ENCODE assay signal across 24 cellular contexts in genomic region chr1:22637952-22638445, GRCh38. TPM values are rescaled to one million over a fixed set of nuclear protein-coding genes. Genes with fewer than 3 reads are reported as not detected.
DNase-seq lines count a peak whose midpoint lies in the region; ATAC-seq and TF ChIP-seq lines count a peak whose summit lies in the region.
"Had no signal": no experiment of that assay in that cellular context is flagged by ENCODE, and none has a peak within 500 bp of the region (broad histone marks: within the 10 kb centered on the region; RNA-seq: fewer than 3 reads in every experiment).

No MANE protein-coding gene starts in this region.

- H3K27ac ChIP-seq in heart right ventricle (peak overlapping the region in 1 of 10 donors; percentile 81), dorsolateral prefrontal cortex (peak overlapping the region in 3 of 59 donors; percentile 11 to 52 (median 43)), psoas muscle (no peak overlapping the region), tibial artery (no peak overlapping the region)

- no peaks in the 10 kb centered on the region for H3K9me3 Mint-ChIP-seq in activated naive CD8-positive, alpha-beta T cell treated with anti-CD3 and anti-CD28 coated beads, Interleukin-2, amount 50 U/mL, for 24 hours
- H3K9me3 Mint-ChIP-seq: CD4-positive, alpha-beta memory T cell had no signal

- H3K4me1 ChIP-seq in heart right ventricle (peaks cover 0 to 17% (median 3%) of the 10 kb centered on the region in 9 donors), psoas muscle (no peaks in the 10 kb centered on the region), tibial artery (peaks cover 0 to 7% (median 2%) of the 10 kb centered on the region in 4 donors)
- H3K4me1 ChIP-seq: BE2C had no signal

- intact Hi-C loops in heart right ventricle (cut with DNase I): loop anchor here in 3 of 10 donors (2.0 to 10.0 kb wide), 4 partner anchors 93 to 215 kb away; no protein-coding TSS in a partner anchor
- intact Hi-C loops in left ventricle myocardium superior (cut with micrococcal nuclease): loop anchor here (10.0 kb wide), 1 partner anchor 213 kb away; no protein-coding TSS in a partner anchor
- intact Hi-C loops in dorsolateral prefrontal cortex (cut with DNase I): no loop called here
- intact Hi-C loops in psoas muscle (cut with DNase I): no loop called here
- intact Hi-C loops in tibial artery (cut with DNase I; ENCODE audit: low total_unique reads): no loop called here

- H3K4me3 ChIP-seq in heart right ventricle (peak overlapping the region in 6 of 10 donors; percentile 3 to 56 (median 37)), dorsolateral prefrontal cortex (peak overlapping the region in 35 of 59 donors; percentile 1 to 57 (median 38)), psoas muscle (peak overlapping the region; percentile 36), tibial artery (peak overlapping the region; percentile 17 to 23)

- no peak overlapping the region for H3K4me3 Mint-ChIP-seq in activated naive CD8-positive, alpha-beta T cell treated with anti-CD3 and anti-CD28 coated beads, Interleukin-2, amount 50 U/mL, for 24 hours
- H3K4me3 Mint-ChIP-seq: CD4-positive, alpha-beta memory T cell had no signal

- H3K27ac Mint-ChIP-seq in activated naive CD8-positive, alpha-beta T cell treated with anti-CD3 and anti-CD28 coated beads, Interleukin-2, amount 50 U/mL, for 24 hours: no peak overlapping the region
- H3K27ac Mint-ChIP-seq: CD4-positive, alpha-beta memory T cell had no signal

- H3K36me3 ChIP-seq in heart right ventricle: peaks cover 0 to 5% (median 0%) of the 10 kb centered on the region in 9 donors
- no peaks in the 10 kb centered on the region for H3K36me3 ChIP-seq in psoas muscle (ENCODE audit: insufficient read depth in 1 of 2, low read depth in 1 of 2)
- no peaks in the 10 kb centered on the region for H3K36me3 ChIP-seq in tibial artery
- H3K36me3 ChIP-seq: BE2C had no signal

- TF ChIP-seq CTCF in heart right ventricle (IDR thresholded peaks at IDR 0.05) (no peak), dorsolateral prefrontal cortex (IDR thresholded peaks at IDR 0.05 in 54 of 56, conservative IDR thresholded peaks at IDR 0.05 in 2 of 56; ENCODE audit: low read depth in 1 of 56, partially characterized antibody in 56 of 56) (no peak), psoas muscle (IDR thresholded peaks at IDR 0.05) (no peak), tibial artery (IDR thresholded peaks at IDR 0.05) (no peak)

- H3K36me3 Mint-ChIP-seq in activated naive CD8-positive, alpha-beta T cell treated with anti-CD3 and anti-CD28 coated beads, Interleukin-2, amount 50 U/mL, for 24 hours (ENCODE audit: low read depth): no peaks in the 10 kb centered on the region
- H3K36me3 Mint-ChIP-seq: CD4-positive, alpha-beta memory T cell had no signal

- H3K27me3 Mint-ChIP-seq in activated naive CD8-positive, alpha-beta T cell treated with anti-CD3 and anti-CD28 coated beads, Interleukin-2, amount 50 U/mL, for 24 hours: peaks cover 16% of the 10 kb centered on the region

- ATAC-seq in heart right ventricle: no peak
- ATAC-seq in left ventricle myocardium superior: no peak
- no peak for ATAC-seq in psoas muscle
- ATAC-seq in activated naive CD8-positive, alpha-beta T cell treated with anti-CD3 and anti-CD28 coated beads, Interleukin-2, amount 50 U/mL, for 24 hours: no peak
- no peak for ATAC-seq in HG03354 (IDR thresholded peaks at IDR 0.05; ENCODE audit: poor library complexity, severe bottlenecking, unreplicated experiment)
- ATAC-seq in HG03521 (IDR thresholded peaks at IDR 0.05; ENCODE audit: unreplicated experiment): no peak

- no peak for DNase-seq in heart right ventricle
- DNase-seq in left ventricle myocardium superior: no peak
- DNase-seq in dorsolateral prefrontal cortex: no peak
- no peak for DNase-seq in psoas muscle
- no peak for DNase-seq in tibial artery
- no peak for DNase-seq in activated naive CD8-positive, alpha-beta T cell treated with anti-CD3 and anti-CD28 coated beads, Interleukin-2, amount 50 U/mL, for 24 hours
- DNase-seq: BE2C; CD4-positive, alpha-beta memory T cell; DMS153; GDM1; GOT3; IMR-90; Karpas-422; NCI-H1417 treated with DMSO at 0.1 percent for 48 hours; NCI-H187 treated with DMSO at 0.1 percent for 48 hours; NCI-H2227 treated with DMSO at 0.1 percent for 48 hours; NCI-H510A treated with DMSO at 0.1 percent for 48 hours; SHP77 treated with DMSO at 0.1 percent for 48 hours had no signal

- H3K4me1 Mint-ChIP-seq in activated naive CD8-positive, alpha-beta T cell treated with anti-CD3 and anti-CD28 coated beads, Interleukin-2, amount 50 U/mL, for 24 hours: no peaks in the 10 kb centered on the region
- H3K4me1 Mint-ChIP-seq: CD4-positive, alpha-beta memory T cell had no signal

- H3K9me3 ChIP-seq in heart right ventricle: no peaks in the 10 kb centered on the region
- H3K9me3 ChIP-seq in psoas muscle: no peaks in the 10 kb centered on the region
- H3K9me3 ChIP-seq in tibial artery: no peaks in the 10 kb centered on the region
- H3K9me3 ChIP-seq: BE2C had no signal

- H3K27me3 ChIP-seq in heart right ventricle: peaks cover 0 to 50% (median 21%) of the 10 kb centered on the region in 7 donors
- H3K27me3 ChIP-seq in dorsolateral prefrontal cortex: peaks cover 0 to 13% (median 0%) of the 10 kb centered on the region in 45 donors
- peaks cover 0 to 25% (median 3%) of the 10 kb centered on the region in 3 donors for H3K27me3 ChIP-seq in psoas muscle (ENCODE audit: insufficient read depth in 3 of 3, low read length in 2 of 3)
- H3K27me3 ChIP-seq in tibial artery: peaks cover 0 to 82% of the 10 kb centered on the region in 2 donors
- H3K27me3 ChIP-seq: BE2C had no signal

- 52 to 63% methylated on average over 2 of the region's 2 CpGs for WGBS in heart right ventricle, 2 donors
- 42 to 51% (median 44%) methylated on average over 2 of the region's 2 CpGs for WGBS in psoas muscle, 3 donors

RNA-seq across cellular contexts. Expression of gene C1QA, which starts 1.6 kb away (rescaled TPM):
- total RNA-seq in heart right ventricle (100 to 1,000 TPM in 2 of 10 donors, 10 to 100 TPM in 8; 16.4 to 386 (median 28.9) TPM), left ventricle myocardium superior (86.5 TPM), dorsolateral prefrontal cortex (100 to 1,000 TPM in 13 of 120 experiments, 10 to 100 TPM in 105, 1 to 10 TPM in 2; 7.6 to 317 (median 44.5) TPM), psoas muscle (10 to 100 TPM; 18.7 to 36.8 (median 33.9) TPM)
- polyA plus RNA-seq in heart right ventricle (10 to 100 TPM; 36.9 to 82.1 TPM), psoas muscle (10 to 100 TPM; 15.8 to 29.9 (median 16.2) TPM)
- total RNA-seq: A172, Daoy, IMR-90, MCF 10A, RPMI7951 had no signal
- polyA plus RNA-seq: CD4-positive, alpha-beta memory T cell; IMR-90 had no signal

RNA-seq across cellular contexts. Expression of gene C1QC, which starts 5.4 kb away (rescaled TPM):
- total RNA-seq in heart right ventricle (100 to 1,000 TPM in 2 of 10 donors, 10 to 100 TPM in 8; 15.9 to 389 (median 27.8) TPM), left ventricle myocardium superior (93.5 TPM), dorsolateral prefrontal cortex (100 to 1,000 TPM in 30 of 120 experiments, 10 to 100 TPM in 90; 15.3 to 399 (median 70.1) TPM), psoas muscle (10 to 100 TPM; 24.2 to 39.1 (median 32.3) TPM)
- polyA plus RNA-seq in heart right ventricle (10 to 100 TPM; 18.0 to 73.9 TPM), psoas muscle (10 to 100 TPM in 2 of 3 donors, 1 to 10 TPM in 1; 8.7 to 23.1 (median 10.4) TPM)
- total RNA-seq: A172, Daoy, IMR-90, MCF 10A, RPMI7951 had no signal
- polyA plus RNA-seq: CD4-positive, alpha-beta memory T cell; IMR-90 had no signal

RNA-seq across cellular contexts. Expression of gene C1QB, which starts 15.0 kb away (rescaled TPM):
- total RNA-seq in heart right ventricle (100 to 1,000 TPM in 2 of 10 donors, 10 to 100 TPM in 8; 10.0 to 367 (median 21.8) TPM), left ventricle myocardium superior (102 TPM), dorsolateral prefrontal cortex (100 to 1,000 TPM in 35 of 120 experiments, 10 to 100 TPM in 85; 12.3 to 456 (median 73.0) TPM), psoas muscle (10 to 100 TPM; 22.6 to 47.6 (median 30.0) TPM)
- polyA plus RNA-seq in heart right ventricle (100 to 1,000 TPM in 1 of 2 donors, 10 to 100 TPM in 1; 32.3 to 100 TPM), psoas muscle (10 to 100 TPM; 14.8 to 38.2 (median 16.3) TPM)
- total RNA-seq: A172, Daoy, IMR-90, MCF 10A, RPMI7951 had no signal
- polyA plus RNA-seq: CD4-positive, alpha-beta memory T cell; IMR-90 had no signal
